In genomic region chr19:22422220-22422619, GRCh38 we compare ENCODE assay signal across 15 cellular contexts. TPM values are rescaled to one million over a fixed set of nuclear protein-coding genes. Genes with fewer than 3 reads are reported as not detected.
A peak's percentile ranks its signal among the peaks of the same experiment; 100 is the strongest.
DNase-seq lines count a peak whose midpoint lies in the region; ATAC-seq and TF ChIP-seq lines count a peak whose summit lies in the region.
"Had no signal": no experiment of that assay in that cellular context is flagged by ENCODE, and none has a peak within 500 bp of the region (broad histone marks: within the 10 kb centered on the region; RNA-seq: fewer than 3 reads in every experiment).

TSS of gene ZNF98 (minus strand) at chr19:22422346. CDS start at chr19:22422224, 122 bp downstream.

- TF ChIP-seq POLR2A in right lobe of liver (IDR thresholded peaks at IDR 0.05): no peak

- H3K36me3 Mint-ChIP-seq in neural progenitor cell: peaks cover 3% of the 10 kb centered on the region
- peaks cover 3% of the 10 kb centered on the region for H3K36me3 Mint-ChIP-seq in activated CD4-positive, alpha-beta T cell treated with anti-CD3 and anti-CD28 coated beads for 36 hours (ENCODE audit: low read depth)

- TF ChIP-seq CTCF in coronary artery (IDR thresholded peaks at IDR 0.05): no peak
- no peak for TF ChIP-seq CTCF in right lobe of liver (IDR thresholded peaks at IDR 0.05)
- TF ChIP-seq CTCF in neural progenitor cell (IDR thresholded peaks at IDR 0.05): no peak

- intact Hi-C loops in right lobe of liver (cut with DNase I): no loop called here
- intact Hi-C loops in activated CD4-positive, alpha-beta T cell treated with anti-CD3 and anti-CD28 coated beads for 36 hours (cut with DNase I, micrococcal nuclease): no loop called here

- H3K79me2 ChIP-seq in neural progenitor cell (ENCODE audit: low read depth): no peaks in the 10 kb centered on the region

- no peaks in the 10 kb centered on the region for H3K9me3 ChIP-seq in right lobe of liver
- H3K9me3 ChIP-seq in neural progenitor cell (ENCODE audit: low read depth): peaks cover 23% of the 10 kb centered on the region
- H3K9me3 ChIP-seq: HAP-1 had no signal

- H3K9me3 Mint-ChIP-seq in neural progenitor cell: peaks cover 58% of the 10 kb centered on the region
- H3K9me3 Mint-ChIP-seq in activated CD4-positive, alpha-beta T cell treated with anti-CD3 and anti-CD28 coated beads for 36 hours (ENCODE audit: low read depth): peaks cover 8% of the 10 kb centered on the region

- H3K27me3 Mint-ChIP-seq in neural progenitor cell (ENCODE audit: insufficient read depth, low read depth): peaks cover 2% of the 10 kb centered on the region
- H3K27me3 Mint-ChIP-seq in activated CD4-positive, alpha-beta T cell treated with anti-CD3 and anti-CD28 coated beads for 36 hours: no peaks in the 10 kb centered on the region
- H3K27me3 Mint-ChIP-seq: stimulated activated naive CD8-positive, alpha-beta T cell treated with anti-CD3 and anti-CD28 coated beads, Interleukin-15, Interleukin-2, amounts not matched to agents 100 ng/mL and 50 ng/mL, for 24 hours had no signal

- no peaks in the 10 kb centered on the region for H3F3A ChIP-seq in neural progenitor cell (ENCODE audit: low read depth)

- H3K27ac ChIP-seq in coronary artery: peak within 1 kb of the TSS in 1 of 2 donors; percentile 20
- no peak within 1 kb of the TSS for H3K27ac ChIP-seq in right lobe of liver
- H3K27ac ChIP-seq in neural progenitor cell: no peak within 1 kb of the TSS
- H3K27ac ChIP-seq: neutrophil had no signal

- H3K4me3 Mint-ChIP-seq in neural progenitor cell: no peak within 1 kb of the TSS
- H3K4me3 Mint-ChIP-seq in activated CD4-positive, alpha-beta T cell treated with anti-CD3 and anti-CD28 coated beads for 36 hours: no peak within 1 kb of the TSS
- H3K4me3 Mint-ChIP-seq: stimulated activated naive CD8-positive, alpha-beta T cell treated with anti-CD3 and anti-CD28 coated beads, Interleukin-15, Interleukin-2, amounts not matched to agents 100 ng/mL and 50 ng/mL, for 24 hours had no signal

- ATAC-seq in right lobe of liver: peak in 3 of 4 donors; percentile 57 to 68 (median 57)
- ATAC-seq in activated CD4-positive, alpha-beta T cell treated with anti-CD3 and anti-CD28 coated beads for 36 hours: no peak
- ATAC-seq: K562 had no signal

- H3K27ac Mint-ChIP-seq in neural progenitor cell: no peak within 1 kb of the TSS
- no peak within 1 kb of the TSS for H3K27ac Mint-ChIP-seq in activated CD4-positive, alpha-beta T cell treated with anti-CD3 and anti-CD28 coated beads for 36 hours
- H3K27ac Mint-ChIP-seq: stimulated activated naive CD8-positive, alpha-beta T cell treated with anti-CD3 and anti-CD28 coated beads, Interleukin-15, Interleukin-2, amounts not matched to agents 100 ng/mL and 50 ng/mL, for 24 hours had no signal

- H3K4me1 ChIP-seq in right lobe of liver: no peaks in the 10 kb centered on the region
- no peaks in the 10 kb centered on the region for H3K4me1 ChIP-seq in neural progenitor cell
- H3K4me1 ChIP-seq: HAP-1 had no signal

- POLR2A ChIA-PET in activated CD4-positive, alpha-beta T cell treated with anti-CD3 and anti-CD28 coated beads for 36 hours (lab: Charles Lee): no interaction called here

- no peak within 1 kb of the TSS for H3K4me2 ChIP-seq in neural progenitor cell

- no peaks in the 10 kb centered on the region for H4K20me1 ChIP-seq in neural progenitor cell (ENCODE audit: low read depth)

- no peaks in the 10 kb centered on the region for H3K27me3 ChIP-seq in right lobe of liver
- H3K27me3 ChIP-seq in neural progenitor cell: no peaks in the 10 kb centered on the region
- H3K27me3 ChIP-seq: neutrophil had no signal

- H3K36me3 ChIP-seq in right lobe of liver (no peaks in the 10 kb centered on the region), neural progenitor cell (no peaks in the 10 kb centered on the region)
- H3K36me3 ChIP-seq: HAP-1, neutrophil had no signal

- H3K4me3 ChIP-seq in coronary artery (peak within 1 kb of the TSS; percentile 67), right lobe of liver (no peak within 1 kb of the TSS), neural progenitor cell (no peak within 1 kb of the TSS)
- H3K4me3 ChIP-seq: HAP-1, K562 had no signal

- DNase-seq in NCI-H2227 (lab: John Stamatoyannopoulos, UW; ENCODE audit: unreplicated experiment) (peak; percentile 69), coronary artery (ENCODE audit: low spot score) (no peak), right lobe of liver (peak in 1 of 3 donors; percentile 23), superior temporal gyrus (ENCODE audit: extremely low spot score) (peak; percentile 11), neural progenitor cell (ENCODE audit: low spot score) (no peak), DMS53 treated with DMSO at 0.1 percent for 48 hours (lab: John Stamatoyannopoulos, UW; ENCODE audit: unreplicated experiment) (no peak), NCI-H1694 (lab: John Stamatoyannopoulos, UW) (no peak)
- no peak for DNase-seq in activated CD4-positive, alpha-beta T cell treated with anti-CD3 and anti-CD28 coated beads for 36 hours
- DNase-seq: COR-L47; NCI-H2029; stimulated activated CD4-positive, alpha-beta T cell treated with anti-CD3 and anti-CD28 coated beads, Interleukin-1b, Interleukin-23, amount 100 ng/mL, for 48 hours had no signal

- H3K4me1 Mint-ChIP-seq in neural progenitor cell: no peaks in the 10 kb centered on the region
- peaks cover 2% of the 10 kb centered on the region for H3K4me1 Mint-ChIP-seq in activated CD4-positive, alpha-beta T cell treated with anti-CD3 and anti-CD28 coated beads for 36 hours

- H2AFZ ChIP-seq in neural progenitor cell (replicated peaks): no peak within 1 kb of the TSS

- CTCF ChIA-PET in activated CD4-positive, alpha-beta T cell treated with anti-CD3 and anti-CD28 coated beads for 36 hours (lab: Charles Lee): no interaction called here

- 0% methylated on average over 5 of the region's 16 CpGs for WGBS in right lobe of liver (ENCODE audit: insufficient coverage, low coverage, low lambda C conversion rate, missing lambda C conversion rate)

- no peak within 1 kb of the TSS for H3K9ac ChIP-seq in neural progenitor cell

RNA-seq across cellular contexts. Expression of gene ZNF98, which starts in this region (rescaled TPM):
- total RNA-seq in right lobe of liver (1 to 10 TPM in 1 of 6 experiments, under 1 TPM in 1, not detected in 4; 0.06 to 1.1 TPM), neural progenitor cell (ENCODE audit: low replicate concordance) (not detected in 2 replicates)
- not detected for total RNA-seq in activated CD4-positive, alpha-beta T cell treated with anti-CD3 and anti-CD28 coated beads for 36 hours

Comparison
In these comparisons a context has a peak if more than half of its experiments do, and no peak if none do; other contexts are left out.
1. DNase-seq: peak in NCI-H2227 (single experiment) and superior temporal gyrus (single experiment); none in coronary artery (single experiment), neural progenitor cell (single experiment), DMS53 treated with DMSO at 0.1 percent for 48 hours (single experiment), NCI-H1694 (single experiment) and activated CD4-positive, alpha-beta T cell treated with anti-CD3 and anti-CD28 coated beads for 36 hours (single experiment).